27 cellular contexts compared by ENCODE assay signal in the genomic region with DNA sequence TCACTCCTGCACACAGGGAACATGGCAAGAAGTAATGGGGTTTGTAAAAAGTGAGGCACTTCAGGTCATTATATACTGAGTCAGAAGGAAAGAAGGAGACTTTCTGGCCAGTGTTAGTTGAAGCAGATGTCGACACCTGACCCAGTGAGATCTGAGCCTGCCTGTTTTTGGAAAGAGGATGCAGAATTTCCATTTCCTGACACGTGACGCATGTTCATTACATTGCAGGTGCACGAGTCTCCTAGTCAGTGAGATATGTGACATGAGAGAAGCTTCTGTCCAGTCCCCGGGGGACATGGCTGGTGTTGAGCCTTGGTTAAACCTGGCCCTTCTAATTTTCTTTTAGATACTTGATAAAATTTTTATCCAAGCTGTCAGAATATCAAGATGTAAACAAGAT.
"Had no signal": no experiment of that assay in that cellular context is flagged by ENCODE, and none has a peak within 500 bp of the region (broad histone marks: within the 10 kb centered on the region; RNA-seq: fewer than 3 reads in every experiment).

No MANE protein-coding gene starts in this region.

- H3K4me3 ChIP-seq: colonic mucosa, esophagus squamous epithelium, heart left ventricle had no signal

- H3K4me1 ChIP-seq: colonic mucosa, esophagus squamous epithelium, heart left ventricle had no signal

- DNase-seq: activated CD4-positive, alpha-beta memory T cell treated with anti-CD3 and anti-CD28 coated beads, Interleukin-2, amount 10 ng/mL, durations not matched to agents 7 days and 5 days; activated CD4-positive, alpha-beta T cell treated with anti-CD3 and anti-CD28 coated beads for 36 hours; activated CD4-positive, alpha-beta T cell treated with anti-CD3 and anti-CD28 coated beads, Interleukin-2, amount 10 ng/mL, durations not matched to agents 7 days and 5 days; activated CD4-positive, alpha-beta T cell treated with anti-CD3 and anti-CD28 coated beads, Interleukin-2, amount 50 U/mL, for 4 hours; activated CD4-positive, CD25-positive, alpha-beta regulatory T cell; activated CD4-positive, CD25-positive, alpha-beta regulatory T cell treated with anti-CD3 and anti-CD28 coated beads, Interleukin-2, amount 50 U/mL, for 72 hours; activated CD8-positive, alpha-beta memory T cell treated with anti-CD3 and anti-CD28 coated beads, Interleukin-2, amount 50 U/mL, for 48 hours; activated gamma-delta T cell; activated naive CD4-positive, alpha-beta T cell; activated naive CD4-positive, alpha-beta T cell treated with anti-CD3 and anti-CD28 coated beads, Interleukin-2, amount 10 ng/mL, durations not matched to agents 7 days and 5 days; activated naive CD8-positive, alpha-beta T cell treated with anti-CD3 and anti-CD28 coated beads, Interleukin-2, amount 10 ng/mL, durations not matched to agents 7 days and 5 days; activated T-cell treated with anti-CD3 and anti-CD28 coated beads for 4 hours; activated T-cell treated with anti-CD3 and anti-CD28 coated beads, Interleukin-2, amount 50 U/mL, for 24 hours; activated T-cell treated with anti-CD3 and anti-CD28 coated beads, Interleukin-2, amount 50 U/mL, for 72 hours; amniotic stem cell; anterior cingulate cortex; brain microvascular endothelial cell; caudate nucleus; colonic mucosa; effector CD8-positive, alpha-beta T cell; esophagus squamous epithelium; glutamatergic neuron; heart left ventricle; hypothalamus; T-helper 2 cell had no signal

- H3K36me3 ChIP-seq: brain microvascular endothelial cell, colonic mucosa had no signal

- H3K9me3 ChIP-seq: colonic mucosa had no signal

- H3K27ac ChIP-seq: brain microvascular endothelial cell, colonic mucosa, epithelial cell of prostate, esophagus squamous epithelium, heart left ventricle had no signal

- H3K27me3 ChIP-seq: brain microvascular endothelial cell, colonic mucosa, esophagus squamous epithelium, heart left ventricle had no signal

- ATAC-seq: activated CD4-positive, alpha-beta T cell treated with anti-CD3 and anti-CD28 coated beads for 36 hours; activated naive CD4-positive, alpha-beta T cell treated with anti-CD3 and anti-CD28 coated beads, Interleukin-2, amount 50 U/mL, for 72 hours; activated T-cell treated with anti-CD3 and anti-CD28 coated beads, Interleukin-2, amount 50 U/mL, for 72 hours; heart left ventricle had no signal
